22 cellular contexts compared by ENCODE assay signal in genomic region chr15:91752081-91752810, GRCh38.
A peak's percentile ranks its signal among the peaks of the same experiment; 100 is the strongest.
DNase-seq lines count a peak whose midpoint lies in the region; ATAC-seq lines count a peak whose summit lies in the region.
"Had no signal": no experiment of that assay in that cellular context is flagged by ENCODE, and none has a peak within 500 bp of the region (broad histone marks: within the 10 kb centered on the region; RNA-seq: fewer than 3 reads in every experiment).

No MANE protein-coding gene starts in this region.

- ATAC-seq in Right ventricle myocardium superior (ENCODE audit: poor library complexity), result no peak
- ATAC-seq: gastrocnemius medialis, T-cell, upper lobe of right lung had no signal

- DNase-seq in NCI-H1417 (lab: John Stamatoyannopoulos, UW) (peak in 2 of 3 experiments; percentile 15 to 59), NCI-H1417 treated with DMSO at 0.1 percent for 48 hours (lab: John Stamatoyannopoulos, UW) (no peak), amygdala (lab: John Stamatoyannopoulos, UW) (peak in 37 of 56 donors; percentile 5 to 74 (median 36)), inferior parietal cortex (ENCODE audit: extremely low spot score) (peak; percentile 47), putamen (ENCODE audit: low spot score) (peak; percentile 73), H4 (ENCODE audit: low spot score) (no peak), Right ventricle myocardium superior (no peak), cerebellum (ENCODE audit: low spot score) (no peak)
- DNase-seq: 8988T; activated CD4-positive, alpha-beta memory T cell treated with anti-CD3 and anti-CD28 coated beads, Interleukin-2, amount 10 ng/mL, durations not matched to agents 7 days and 5 days; CD4-positive, alpha-beta T cell; effector CD8-positive, alpha-beta T cell; esophagus squamous epithelium; gastrocnemius medialis; HFFc6; IMR-90; islet precursor cell; NCI-H1105; NCI-H2081 treated with DMSO at 0.1 percent for 48 hours; nephron progenitor cell; T-cell; upper lobe of right lung had no signal

- intact Hi-C loops in Right ventricle myocardium superior (cut with DNase I), result no loop called here

Comparison
In these comparisons a context has a peak if more than half of its experiments do, and no peak if none do; other contexts are left out.
1. DNase-seq: peak in NCI-H1417 (2 of 3), amygdala (37 of 56), inferior parietal cortex (single experiment) and putamen (single experiment); none in NCI-H1417 treated with DMSO at 0.1 percent for 48 hours (single experiment), H4 (single experiment), Right ventricle myocardium superior (single experiment) and cerebellum (single experiment).